1 cellular context compared by ENCODE assay signal in genomic region chr10:63719174-63719856, GRCh38.
TF ChIP-seq lines count a peak whose summit lies in the region.

No MANE protein-coding gene starts in this region.

TF ChIP-seq in SK-N-SH treated with all-trans-retinoic acid at 6 μM for 48 hours, 23 proteins besides CTCF, POLR2A, EP300 and RAD21 (continued from another document):
- TF ChIP-seq, protein P1, sequence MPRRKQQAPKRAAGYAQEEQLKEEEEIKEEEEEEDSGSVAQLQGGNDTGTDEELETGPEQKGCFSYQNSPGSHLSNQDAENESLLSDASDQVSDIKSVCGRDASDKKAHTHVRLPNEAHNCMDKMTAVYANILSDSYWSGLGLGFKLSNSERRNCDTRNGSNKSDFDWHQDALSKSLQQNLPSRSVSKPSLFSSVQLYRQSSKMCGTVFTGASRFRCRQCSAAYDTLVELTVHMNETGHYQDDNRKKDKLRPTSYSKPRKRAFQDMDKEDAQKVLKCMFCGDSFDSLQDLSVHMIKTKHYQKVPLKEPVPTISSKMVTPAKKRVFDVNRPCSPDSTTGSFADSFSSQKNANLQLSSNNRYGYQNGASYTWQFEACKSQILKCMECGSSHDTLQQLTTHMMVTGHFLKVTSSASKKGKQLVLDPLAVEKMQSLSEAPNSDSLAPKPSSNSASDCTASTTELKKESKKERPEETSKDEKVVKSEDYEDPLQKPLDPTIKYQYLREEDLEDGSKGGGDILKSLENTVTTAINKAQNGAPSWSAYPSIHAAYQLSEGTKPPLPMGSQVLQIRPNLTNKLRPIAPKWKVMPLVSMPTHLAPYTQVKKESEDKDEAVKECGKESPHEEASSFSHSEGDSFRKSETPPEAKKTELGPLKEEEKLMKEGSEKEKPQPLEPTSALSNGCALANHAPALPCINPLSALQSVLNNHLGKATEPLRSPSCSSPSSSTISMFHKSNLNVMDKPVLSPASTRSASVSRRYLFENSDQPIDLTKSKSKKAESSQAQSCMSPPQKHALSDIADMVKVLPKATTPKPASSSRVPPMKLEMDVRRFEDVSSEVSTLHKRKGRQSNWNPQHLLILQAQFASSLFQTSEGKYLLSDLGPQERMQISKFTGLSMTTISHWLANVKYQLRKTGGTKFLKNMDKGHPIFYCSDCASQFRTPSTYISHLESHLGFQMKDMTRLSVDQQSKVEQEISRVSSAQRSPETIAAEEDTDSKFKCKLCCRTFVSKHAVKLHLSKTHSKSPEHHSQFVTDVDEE (CRISPR knock-in tag; IDR thresholded peaks at IDR 0.05) = no peak
- TF ChIP-seq GLIS3 (CRISPR knock-in tag; IDR thresholded peaks at IDR 0.05) (no peak), CSRNP3 (CRISPR knock-in tag; IDR thresholded peaks at IDR 0.05) (no peak), TCF4 (CRISPR knock-in tag; IDR thresholded peaks at IDR 0.05; ENCODE audit: borderline replicate concordance) (no peak), ESRRG (CRISPR knock-in tag; IDR thresholded peaks at IDR 0.05) (no peak), SNAI2 (CRISPR knock-in tag; IDR thresholded peaks at IDR 0.05) (no peak)
